ENCODE assay signal across 8 cellular contexts in genomic region chr19:48618278-48618915, GRCh38. TPM values are rescaled to one million over a fixed set of nuclear protein-coding genes. Genes with fewer than 3 reads are reported as not detected.
DNase-seq lines count a peak whose midpoint lies in the region; ATAC-seq and TF ChIP-seq lines count a peak whose summit lies in the region.

No MANE protein-coding gene starts in this region.

- peaks cover 60% of the 10 kb centered on the region for H3K36me3 Mint-ChIP-seq in activated CD8-positive, alpha-beta T cell treated with anti-CD3 and anti-CD28 coated beads for 36 hours (ENCODE audit: low read depth)

- H3K4me3 ChIP-seq in HEK293 (ENCODE audit: low read depth, low read length) (peak overlapping the region; percentile 76), right cardiac atrium (ENCODE audit: low read length) (peak overlapping the region; percentile 69), spleen (peak overlapping the region; percentile 57 to 93 (median 78))

- DNase-seq in activated CD8-positive, alpha-beta T cell treated with anti-CD3 and anti-CD28 coated beads for 36 hours: no peak
- DNase-seq in right cardiac atrium (no peak), spleen (peak; percentile 80), sciatic nerve (ENCODE audit: low spot score) (no peak), activated gamma-delta T cell treated with Interleukin-2 at 50 U/mL for 16 hours (no peak), NCI-H1417 treated with DMSO at 0.1 percent for 48 hours (lab: John Stamatoyannopoulos, UW) (no peak)

- H3K9me3 Mint-ChIP-seq in activated CD8-positive, alpha-beta T cell treated with anti-CD3 and anti-CD28 coated beads for 36 hours: no peaks in the 10 kb centered on the region

- no peak for ATAC-seq in activated CD8-positive, alpha-beta T cell treated with anti-CD3 and anti-CD28 coated beads for 36 hours
- ATAC-seq in right cardiac atrium (no peak), sciatic nerve (no peak), HG03442 (IDR thresholded peaks at IDR 0.05; ENCODE audit: unreplicated experiment) (no peak)

- H3K27me3 Mint-ChIP-seq in activated CD8-positive, alpha-beta T cell treated with anti-CD3 and anti-CD28 coated beads for 36 hours: no peaks in the 10 kb centered on the region

- CTCF ChIA-PET in HEK293 (lab: Yijun Ruan, JAX): interaction anchor here (0.5 to 1.8 kb wide), 6 partner anchors 9 to 352 kb away, joined by 3 to 13 read pairs (median 4); no protein-coding TSS in a partner anchor
- CTCF ChIA-PET in activated CD8-positive, alpha-beta T cell treated with anti-CD3 and anti-CD28 coated beads for 36 hours (lab: Charles Lee): interaction anchor here (0.6 to 3.6 kb wide), 4 partner anchors 10 to 129 kb away, joined by 3 to 14 read pairs (median 6); partner anchors contain the start of gene CA11

- H3K9me3 ChIP-seq in HEK293 (ENCODE audit: control insufficient read depth, insufficient read depth, low read depth, low read length): no peaks in the 10 kb centered on the region
- H3K9me3 ChIP-seq in right cardiac atrium (ENCODE audit: control insufficient read depth, low read length): no peaks in the 10 kb centered on the region
- H3K9me3 ChIP-seq in spleen: no peaks in the 10 kb centered on the region

- H3K36me3 ChIP-seq in HEK293 (ENCODE audit: control insufficient read depth in 2 of 2, insufficient read depth in 1 of 2, low read length in 2 of 2): peaks cover 14 to 43% of the 10 kb centered on the region in 2 experiments
- peaks cover 8 to 68% (median 34%) of the 10 kb centered on the region in 6 donors for H3K36me3 ChIP-seq in spleen

- POLR2A ChIA-PET in HEK293 (lab: Yijun Ruan, JAX): interaction anchor here (0.6 to 2.0 kb wide), 38 partner anchors 9 to 449 kb away, joined by 3 to 97 read pairs (median 6); partner anchors contain the start of genes CA11, DBP, IZUMO1 and LIG1
- POLR2A ChIA-PET in activated CD8-positive, alpha-beta T cell treated with anti-CD3 and anti-CD28 coated beads for 36 hours (lab: Charles Lee): interaction anchor here (1.0 to 10.8 kb wide), 17 partner anchors 11 to 289 kb away, joined by 3 to 154 read pairs (median 3); partner anchors contain the start of genes CA11, DBP, SPACA4 and SYNGR4

- H3K27ac ChIP-seq in HEK293 (ENCODE audit: extremely low read depth, low read depth, low read length): peak overlapping the region; percentile 100
- peak overlapping the region; percentile 44 for H3K27ac ChIP-seq in right cardiac atrium (ENCODE audit: low read length)
- peak overlapping the region; percentile 59 to 96 (median 91) for H3K27ac ChIP-seq in spleen

- H3K4me1 Mint-ChIP-seq in activated CD8-positive, alpha-beta T cell treated with anti-CD3 and anti-CD28 coated beads for 36 hours (ENCODE audit: low read depth): peaks cover 32% of the 10 kb centered on the region

- no peak for TF ChIP-seq CTCF in HEK293 (tag by site-specific recombination; IDR thresholded peaks at IDR 0.05)
- TF ChIP-seq CTCF in activated CD8-positive, alpha-beta T cell treated with anti-CD3 and anti-CD28 coated beads for 36 hours (IDR thresholded peaks at IDR 0.05): no peak
- TF ChIP-seq CTCF in spleen (IDR thresholded peaks at IDR 0.05 in 8 of 11, conservative IDR thresholded peaks at IDR 0.05 in 3 of 11): no peak

- TF ChIP-seq POLR2A in spleen (IDR thresholded peaks at IDR 0.05): no peak

- 2% methylated on average over 18 of the region's 18 CpGs for WGBS in right cardiac atrium
- 0 to 2% (median 1%) methylated on average over 18 of the region's 18 CpGs for WGBS in spleen, 5 donors

- H3K27me3 ChIP-seq in right cardiac atrium (ENCODE audit: control insufficient read depth, insufficient read depth) (no peaks in the 10 kb centered on the region), spleen (replicated peaks in 1 of 7) (no peaks in the 10 kb centered on the region)

- peak overlapping the region; percentile 100 for H3K27ac Mint-ChIP-seq in activated CD8-positive, alpha-beta T cell treated with anti-CD3 and anti-CD28 coated beads for 36 hours

- H3K4me1 ChIP-seq in HEK293 (ENCODE audit: control insufficient read depth, insufficient read depth, low read length) (peaks cover 30% of the 10 kb centered on the region), right cardiac atrium (ENCODE audit: control insufficient read depth, insufficient read depth, low read length) (peaks cover 5% of the 10 kb centered on the region), spleen (peaks cover 34 to 82% (median 63%) of the 10 kb centered on the region in 6 donors)

- intact Hi-C loops in activated CD8-positive, alpha-beta T cell treated with anti-CD3 and anti-CD28 coated beads for 36 hours (cut with micrococcal nuclease): no loop called here
- intact Hi-C loops in right cardiac atrium (cut with DNase I): no loop called here
- intact Hi-C loops in spleen (cut with DNase I; ENCODE audit: low total_unique reads): no loop called here
- intact Hi-C loops in sciatic nerve (cut with DNase I): no loop called here

- H3K4me3 Mint-ChIP-seq in activated CD8-positive, alpha-beta T cell treated with anti-CD3 and anti-CD28 coated beads for 36 hours: peak overlapping the region; percentile 93

TF ChIP-seq in HEK293, 187 proteins besides CTCF, POLR2A, EP300 and RAD21:
- TF ChIP-seq ZFP69B (tag by site-specific recombination; IDR thresholded peaks at IDR 0.05) (no peak), ZNF121 (tag by site-specific recombination; IDR thresholded peaks at IDR 0.05) (0 out of 2 replicates have a peak, but pooled peaks have one; percentile 39)

RNA-seq across cellular contexts. Expression of gene RPL18, which starts 0.6 kb away (rescaled TPM):
- 1,000 to 10,000 TPM; 2,304 to 2,324 TPM for total RNA-seq in activated CD8-positive, alpha-beta T cell treated with anti-CD3 and anti-CD28 coated beads for 36 hours
- 100 to 1,000 TPM; 606 to 773 (median 699) TPM for total RNA-seq in right cardiac atrium
- 965 TPM for polyA plus RNA-seq in right cardiac atrium
- total RNA-seq in spleen: 1,000 to 10,000 TPM; 1,136 to 2,739 (median 1,465) TPM
- polyA plus RNA-seq in spleen: 1,000 to 10,000 TPM; 3,728 to 5,575 (median 5,277) TPM
- total RNA-seq in sciatic nerve: 789 TPM

RNA-seq across cellular contexts. Expression of gene SPHK2, which starts 0.9 kb away (rescaled TPM):
- 10 to 100 TPM; 22.3 to 22.9 TPM for total RNA-seq in activated CD8-positive, alpha-beta T cell treated with anti-CD3 and anti-CD28 coated beads for 36 hours
- 10 to 100 TPM in 3 of 4 donors, 1 to 10 TPM in 1; 7.3 to 12.7 (median 11.7) TPM for total RNA-seq in right cardiac atrium
- polyA plus RNA-seq in right cardiac atrium: 11.0 TPM
- 10 to 100 TPM; 12.4 to 26.5 (median 23.5) TPM for total RNA-seq in spleen
- polyA plus RNA-seq in spleen: 10 to 100 TPM in 1 of 3 donors, 1 to 10 TPM in 2; 7.9 to 20.8 (median 9.7) TPM
- total RNA-seq in sciatic nerve: 21.5 TPM

RNA-seq across cellular contexts. Expression of gene FAM83E, which starts 3.5 kb away (rescaled TPM):
- total RNA-seq in activated CD8-positive, alpha-beta T cell treated with anti-CD3 and anti-CD28 coated beads for 36 hours: 1 to 10 TPM; 3.8 to 4.7 TPM
- under 1 TPM in 1 of 4 donors, not detected in 3; 0.33 TPM for total RNA-seq in right cardiac atrium
- polyA plus RNA-seq in right cardiac atrium: 0.20 TPM
- total RNA-seq in spleen: 1 to 10 TPM in 1 of 7 donors, under 1 TPM in 1, not detected in 5; 0.46 to 2.0 TPM
- under 1 TPM; 0.04 to 0.67 (median 0.20) TPM for polyA plus RNA-seq in spleen
- not detected for total RNA-seq in sciatic nerve

RNA-seq across cellular contexts. Expression of gene SPACA4, which starts 11.9 kb away (rescaled TPM):
- total RNA-seq in activated CD8-positive, alpha-beta T cell treated with anti-CD3 and anti-CD28 coated beads for 36 hours: not detected
- total RNA-seq in right cardiac atrium: not detected
- not detected for polyA plus RNA-seq in right cardiac atrium
- total RNA-seq in spleen: not detected
- not detected for polyA plus RNA-seq in spleen
- not detected for total RNA-seq in sciatic nerve

RNA-seq across cellular contexts. Expression of gene DBP, which starts 18.8 kb away (rescaled TPM):
- total RNA-seq in activated CD8-positive, alpha-beta T cell treated with anti-CD3 and anti-CD28 coated beads for 36 hours: 10 to 100 TPM; 10.8 to 13.1 TPM
- total RNA-seq in right cardiac atrium (10 to 100 TPM in 3 of 4 donors, 1 to 10 TPM in 1; 2.8 to 16.9 (median 14.7) TPM), spleen (10 to 100 TPM; 11.4 to 29.5 (median 22.5) TPM), sciatic nerve (13.7 TPM)
- polyA plus RNA-seq in right cardiac atrium (9.5 TPM), spleen (10 to 100 TPM; 21.8 to 26.8 (median 24.1) TPM)

Comparison
In these comparisons a context has a peak if more than half of its experiments do, and no peak if none do; other contexts are left out.
1. H3K27ac ChIP-seq: peak in every context shown above with its lines; median percentile 100 in HEK293; 91 in spleen; 44 in right cardiac atrium.